17 cellular contexts compared by ENCODE assay signal in the genomic region with DNA sequence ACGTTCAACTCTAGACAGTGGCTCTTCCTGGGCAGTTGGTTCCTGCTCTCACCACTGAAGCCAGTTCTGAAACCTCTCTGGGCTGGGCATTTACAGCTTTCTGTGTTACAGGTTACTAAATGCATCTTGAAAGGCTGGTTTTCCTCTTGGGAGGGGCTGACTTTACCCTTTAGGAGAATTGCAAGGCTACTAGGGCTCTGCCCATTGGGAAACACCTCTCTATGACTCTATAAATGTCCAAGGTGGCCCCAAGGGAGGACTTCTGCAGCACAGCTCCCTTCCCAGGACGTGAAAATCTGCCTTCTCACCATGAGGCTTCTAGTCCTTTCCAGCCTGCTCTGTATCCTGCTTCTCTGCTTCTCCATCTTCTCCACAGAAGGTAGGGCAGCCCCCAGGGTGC. TPM values are rescaled to one million over a fixed set of nuclear protein-coding genes. Genes with fewer than 3 reads are reported as not detected.
A peak's percentile ranks its signal among the peaks of the same experiment; 100 is the strongest.
DNase-seq lines count a peak whose midpoint lies in the region; ATAC-seq and TF ChIP-seq lines count a peak whose summit lies in the region.
"Had no signal": no experiment of that assay in that cellular context is flagged by ENCODE, and none has a peak within 500 bp of the region (broad histone marks: within the 10 kb centered on the region; RNA-seq: fewer than 3 reads in every experiment).

Gene GPR15LG (plus strand): TSS at position 259 of the 400 bp plus-strand sequence. CDS start 51 bp downstream, at position 310.

- intact Hi-C loops in posterior vena cava (cut with DNase I): no loop called here

- no peaks in the 10 kb centered on the region for H3K9me3 Mint-ChIP-seq in osteocyte (ENCODE audit: unreplicated experiment)
- H3K9me3 Mint-ChIP-seq: CD8-positive, alpha-beta T cell; central memory CD8-positive, alpha-beta T cell had no signal

- ATAC-seq in GM19023 (IDR thresholded peaks at IDR 0.05; ENCODE audit: unreplicated experiment): peak; percentile 29
- ATAC-seq in HG02588 (IDR thresholded peaks at IDR 0.05; ENCODE audit: unreplicated experiment): peak; percentile 38
- no peak for ATAC-seq in HG03342 (IDR thresholded peaks at IDR 0.05; ENCODE audit: unreplicated experiment)
- ATAC-seq: CD8-positive, alpha-beta T cell; left lung had no signal

- H3K27ac ChIP-seq in RWPE1: peak within 1 kb of the TSS; percentile 88
- H3K27ac ChIP-seq: KMS-11, left lung, right atrium auricular region had no signal

- POLR2A ChIA-PET in RWPE1 (lab: Yijun Ruan, JAX; ENCODE audit: low non-redundant PET): no interaction called here

- no peak for DNase-seq in RWPE1 (ENCODE audit: low spot score)
- peak; percentile 40 for DNase-seq in osteocyte (ENCODE audit: extremely low spot score, unreplicated experiment)
- DNase-seq in DMS153 treated with DMSO at 0.1 percent for 48 hours (lab: John Stamatoyannopoulos, UW; ENCODE audit: unreplicated experiment): no peak
- DNase-seq in pons (ENCODE audit: low spot score): no peak
- DNase-seq in posterior vena cava (ENCODE audit: low spot score): no peak
- DNase-seq: activated CD4-positive, CD25-positive, alpha-beta regulatory T cell; activated gamma-delta T cell treated with Interleukin-2 at 50 U/mL for 16 hours; left lung; NCI-H2107 had no signal

- no peak within 1 kb of the TSS for H3K27ac Mint-ChIP-seq in osteocyte (ENCODE audit: unreplicated experiment)
- H3K27ac Mint-ChIP-seq: CD8-positive, alpha-beta T cell had no signal

- TF ChIP-seq CTCF in RWPE1 (conservative IDR thresholded peaks at IDR 0.05; ENCODE audit: low read depth): no peak
- no peak for TF ChIP-seq CTCF in osteocyte (IDR thresholded peaks at IDR 0.05)

- CTCF ChIA-PET in RWPE1 (lab: Yijun Ruan, JAX): interaction anchor here (0.7 kb wide), 1 partner anchor 1220 kb away, joined by 3 read pairs; no protein-coding TSS in a partner anchor

- H3K27me3 Mint-ChIP-seq in osteocyte (ENCODE audit: unreplicated experiment): no peaks in the 10 kb centered on the region
- H3K27me3 Mint-ChIP-seq: central memory CD8-positive, alpha-beta T cell had no signal

- no peaks in the 10 kb centered on the region for H3K36me3 Mint-ChIP-seq in osteocyte (ENCODE audit: unreplicated experiment)
- H3K36me3 Mint-ChIP-seq: CD8-positive, alpha-beta T cell had no signal

- no peak within 1 kb of the TSS for H3K4me3 Mint-ChIP-seq in osteocyte (ENCODE audit: unreplicated experiment)
- H3K4me3 Mint-ChIP-seq: CD8-positive, alpha-beta T cell; central memory CD8-positive, alpha-beta T cell had no signal

- H3K4me1 Mint-ChIP-seq in osteocyte (ENCODE audit: unreplicated experiment): no peaks in the 10 kb centered on the region

RNA-seq across cellular contexts. Expression of gene GPR15LG, which starts in this region (rescaled TPM):
- total RNA-seq in osteocyte (not detected in 2 replicates), posterior vena cava (not detected)
- total RNA-seq: CD8-positive, alpha-beta T cell; frontal cortex; left lung; right atrium auricular region had no signal

Comparison
In these comparisons a context has a peak if more than half of its experiments do, and no peak if none do; other contexts are left out.
1. Peak in DNase-seq in osteocyte; RNA of the gene not detected or under 1 TPM.